Comparison of ENCODE assay signal across 2 cellular contexts in the genomic region with DNA sequence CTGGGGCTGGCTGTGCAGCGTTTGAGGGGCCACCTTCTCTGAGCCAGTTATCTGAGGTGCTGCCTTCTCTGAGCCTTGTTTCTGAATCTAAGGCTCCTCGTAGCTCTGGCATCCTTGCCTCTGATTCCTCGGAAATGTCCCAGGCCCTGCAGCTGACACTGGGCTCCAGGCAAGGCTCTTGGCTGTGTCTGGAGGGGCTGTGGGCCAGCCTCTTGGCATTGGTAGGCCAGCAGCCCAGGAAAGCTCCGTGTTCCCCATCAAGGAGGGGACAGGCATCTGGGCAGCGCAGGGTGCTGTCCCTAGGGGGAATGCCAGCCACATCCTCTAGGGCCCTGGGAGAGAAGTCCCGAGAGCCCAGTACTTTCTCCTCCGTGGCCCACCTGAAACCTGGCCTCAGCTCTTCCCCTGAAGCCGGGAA.
TF ChIP-seq lines count a peak whose summit lies in the region.

No MANE protein-coding gene starts in this region.

TF ChIP-seq in SK-N-SH, 30 proteins besides CTCF, POLR2A, EP300 and RAD21 (continued from another document):
- TF ChIP-seq, protein P1, sequence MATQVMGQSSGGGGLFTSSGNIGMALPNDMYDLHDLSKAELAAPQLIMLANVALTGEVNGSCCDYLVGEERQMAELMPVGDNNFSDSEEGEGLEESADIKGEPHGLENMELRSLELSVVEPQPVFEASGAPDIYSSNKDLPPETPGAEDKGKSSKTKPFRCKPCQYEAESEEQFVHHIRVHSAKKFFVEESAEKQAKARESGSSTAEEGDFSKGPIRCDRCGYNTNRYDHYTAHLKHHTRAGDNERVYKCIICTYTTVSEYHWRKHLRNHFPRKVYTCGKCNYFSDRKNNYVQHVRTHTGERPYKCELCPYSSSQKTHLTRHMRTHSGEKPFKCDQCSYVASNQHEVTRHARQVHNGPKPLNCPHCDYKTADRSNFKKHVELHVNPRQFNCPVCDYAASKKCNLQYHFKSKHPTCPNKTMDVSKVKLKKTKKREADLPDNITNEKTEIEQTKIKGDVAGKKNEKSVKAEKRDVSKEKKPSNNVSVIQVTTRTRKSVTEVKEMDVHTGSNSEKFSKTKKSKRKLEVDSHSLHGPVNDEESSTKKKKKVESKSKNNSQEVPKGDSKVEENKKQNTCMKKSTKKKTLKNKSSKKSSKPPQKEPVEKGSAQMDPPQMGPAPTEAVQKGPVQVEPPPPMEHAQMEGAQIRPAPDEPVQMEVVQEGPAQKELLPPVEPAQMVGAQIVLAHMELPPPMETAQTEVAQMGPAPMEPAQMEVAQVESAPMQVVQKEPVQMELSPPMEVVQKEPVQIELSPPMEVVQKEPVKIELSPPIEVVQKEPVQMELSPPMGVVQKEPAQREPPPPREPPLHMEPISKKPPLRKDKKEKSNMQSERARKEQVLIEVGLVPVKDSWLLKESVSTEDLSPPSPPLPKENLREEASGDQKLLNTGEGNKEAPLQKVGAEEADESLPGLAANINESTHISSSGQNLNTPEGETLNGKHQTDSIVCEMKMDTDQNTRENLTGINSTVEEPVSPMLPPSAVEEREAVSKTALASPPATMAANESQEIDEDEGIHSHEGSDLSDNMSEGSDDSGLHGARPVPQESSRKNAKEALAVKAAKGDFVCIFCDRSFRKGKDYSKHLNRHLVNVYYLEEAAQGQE (IDR thresholded peaks at IDR 0.05; ENCODE audit: low read depth, low read length) = no peak
- TF ChIP-seq MXI1 (IDR thresholded peaks at IDR 0.05; ENCODE audit: low read depth, low read length) (no peak), MEF2A (IDR thresholded peaks at IDR 0.05; ENCODE audit: borderline replicate concordance, low read depth) (no peak), YY1 (IDR thresholded peaks at IDR 0.05; ENCODE audit: low read depth) (no peak), NRF1 (IDR thresholded peaks at IDR 0.05; ENCODE audit: low read depth, low read length) (no peak), CHD2 (IDR thresholded peaks at IDR 0.05; ENCODE audit: low read length, partially characterized antibody) (no peak)
TF ChIP-seq in SK-N-SH: peak in this region for 0.

TF ChIP-seq in SK-N-SH treated with all-trans-retinoic acid at 6 μM for 48 hours, 23 proteins besides CTCF, POLR2A, EP300 and RAD21 (continued from another document):
- no peak for TF ChIP-seq CSRNP3 (CRISPR knock-in tag; IDR thresholded peaks at IDR 0.05)
- no peak for TF ChIP-seq PPARA (CRISPR knock-in tag; IDR thresholded peaks at IDR 0.05; ENCODE audit: borderline replicate concordance)
